In genomic region chr15:88938802-88939485, GRCh38 we compare ENCODE assay signal across 1 cellular context.
TF ChIP-seq lines count a peak whose summit lies in the region.

No MANE protein-coding gene starts in this region.

TF ChIP-seq in K562, 482 proteins besides CTCF, POLR2A, EP300 and RAD21 (continued from another document and continues in another):
- TF ChIP-seq ZBTB5 (IDR thresholded peaks at IDR 0.05): no peak
- peak; percentile 11; the same call in 1 of the 2 replicates for TF ChIP-seq ESRRA (IDR thresholded peaks at IDR 0.05; ENCODE audit: borderline replicate concordance, low read depth)
- peak; percentile 86 for TF ChIP-seq DPF2 (IDR thresholded peaks at IDR 0.05)
- 0 out of 2 replicates have a peak, but pooled peaks have one; percentile 52 for TF ChIP-seq GATAD2B (IDR thresholded peaks at IDR 0.05; ENCODE audit: borderline replicate concordance)
- TF ChIP-seq CLOCK (CRISPR knock-in tag; IDR thresholded peaks at IDR 0.05; ENCODE audit: borderline replicate concordance): no peak
- TF ChIP-seq PHF21A (IDR thresholded peaks at IDR 0.05; ENCODE audit: borderline replicate concordance, low read depth): peak; percentile 92
- 0 out of 2 replicates have a peak, but pooled peaks have one; percentile 44 for TF ChIP-seq TEAD2 (tag; IDR thresholded peaks at IDR 0.05)
- 0 out of 2 replicates have a peak, but pooled peaks have one; percentile 41 for TF ChIP-seq ZBTB7A (IDR thresholded peaks at IDR 0.05; ENCODE audit: borderline replicate concordance, control insufficient read depth, low read depth, low read length)
- TF ChIP-seq ZNF518B (CRISPR knock-in tag; IDR thresholded peaks at IDR 0.05): no peak
- no peak for TF ChIP-seq POU5F1 (IDR thresholded peaks at IDR 0.05; ENCODE audit: borderline replicate concordance, low read depth, low read length, partially characterized antibody)
- no peak for TF ChIP-seq HOXB6 (CRISPR knock-in tag; IDR thresholded peaks at IDR 0.05; ENCODE audit: borderline replicate concordance)
- peak; percentile 22; the same call in 1 of the 2 replicates for TF ChIP-seq KLF16 (IDR thresholded peaks at IDR 0.05)
- no peak for TF ChIP-seq RBM39 (optimal IDR thresholded peaks at IDR 0.05; ENCODE audit: low read depth, low read length)
- TF ChIP-seq CBX1 (IDR thresholded peaks at IDR 0.05; ENCODE audit: low read depth): 0 out of 2 replicates have a peak, but pooled peaks have one; percentile 28
- TF ChIP-seq ZNF589 (CRISPR knock-in tag; IDR thresholded peaks at IDR 0.05; ENCODE audit: low read depth): peak; percentile 97
- TF ChIP-seq HES1 (IDR thresholded peaks at IDR 0.05; ENCODE audit: low read depth): no peak
- TF ChIP-seq HDAC1 (IDR thresholded peaks at IDR 0.05): peak in 1 of 2 experiments; percentile 21; a peak in 1 of 4 replicates
- TF ChIP-seq CCAR2 (IDR thresholded peaks at IDR 0.05; ENCODE audit: low read depth, low read length): no peak
- peak; percentile 75 for TF ChIP-seq CTCFL (IDR thresholded peaks at IDR 0.05; ENCODE audit: borderline replicate concordance, insufficient read depth, low read depth, low read length, poor library complexity, severe bottlenecking)
- TF ChIP-seq GABPB1 (CRISPR knock-in tag; IDR thresholded peaks at IDR 0.05): peak; percentile 63; the same call in 1 of the 2 replicates
- TF ChIP-seq MBD2 (IDR thresholded peaks at IDR 0.05; ENCODE audit: borderline replicate concordance, low read depth): no peak
- TF ChIP-seq PHF8 (IDR thresholded peaks at IDR 0.05; ENCODE audit: borderline replicate concordance, low read length): peak; percentile 25; the same call in 1 of the 2 replicates
- TF ChIP-seq CBX3 (IDR thresholded peaks at IDR 0.05; ENCODE audit: borderline replicate concordance in 1 of 2, low read length in 2 of 2): peak in 1 of 2 experiments; percentile 87; a peak in 2 of 3 replicates
- TF ChIP-seq ZNF584 (CRISPR knock-in tag; IDR thresholded peaks at IDR 0.05; ENCODE audit: low read depth): peak; percentile 91
- peak; percentile 49; the same call in 1 of the 2 replicates for TF ChIP-seq RNF2 (IDR thresholded peaks at IDR 0.05)
- TF ChIP-seq POLR2AphosphoS5 (IDR thresholded peaks at IDR 0.05; ENCODE audit: control insufficient read depth, insufficient read depth, low read depth, low read length): no peak
- no peak for TF ChIP-seq PTBP1 (IDR thresholded peaks at IDR 0.05; ENCODE audit: low read depth, low read length)
- no peak for TF ChIP-seq ETS1 (conservative IDR thresholded peaks at IDR 0.05; ENCODE audit: control insufficient read depth, low read depth, low read length)
- no peak for TF ChIP-seq ZNF232 (CRISPR knock-in tag; IDR thresholded peaks at IDR 0.05)
- TF ChIP-seq ZNF586 (CRISPR knock-in tag; conservative IDR thresholded peaks at IDR 0.05): no peak
- no peak for TF ChIP-seq ZNF184 (CRISPR knock-in tag; IDR thresholded peaks at IDR 0.05)
- TF ChIP-seq IRF1 (CRISPR knock-in tag; IDR thresholded peaks at IDR 0.05; ENCODE audit: borderline replicate concordance): no peak
- no peak for TF ChIP-seq KAT2B (IDR thresholded peaks at IDR 0.05; ENCODE audit: low read depth, low read length)
- TF ChIP-seq SMAD2 (IDR thresholded peaks at IDR 0.05; ENCODE audit: low read depth, low read length): no peak
- TF ChIP-seq ATF3 (IDR thresholded peaks at IDR 0.05): peak; percentile 82
- no peak; the same call in 1 of the 2 replicates for TF ChIP-seq ATF3 (CRISPR knock-in tag; conservative IDR thresholded peaks at IDR 0.05)
- 0 out of 4 replicates have a peak, but pooled peaks have one; percentile 26 to 47 for TF ChIP-seq ETV6 (IDR thresholded peaks at IDR 0.05; ENCODE audit: borderline replicate concordance in 1 of 2, low read depth in 2 of 2, low read length in 1 of 2)
- TF ChIP-seq ETV6 (CRISPR knock-in tag; IDR thresholded peaks at IDR 0.05; ENCODE audit: borderline replicate concordance): no peak
- TF ChIP-seq ZBTB34 (CRISPR knock-in tag; IDR thresholded peaks at IDR 0.05): 0 out of 2 replicates have a peak, but pooled peaks have one; percentile 22
- peak; percentile 55 for TF ChIP-seq TCF3 (CRISPR knock-in tag; IDR thresholded peaks at IDR 0.05)
- peak; percentile 74 for TF ChIP-seq EP400 (IDR thresholded peaks at IDR 0.05)
- peak; percentile 81 for TF ChIP-seq CEBPB (tag; IDR thresholded peaks at IDR 0.05)
- no peak for TF ChIP-seq BMI1 (IDR thresholded peaks at IDR 0.05; ENCODE audit: low read length)
- peak; percentile 95 for TF ChIP-seq DMBX1 (CRISPR knock-in tag; IDR thresholded peaks at IDR 0.05; ENCODE audit: borderline replicate concordance)
- TF ChIP-seq OTX1 (CRISPR knock-in tag; IDR thresholded peaks at IDR 0.05): peak; percentile 66; the same call in 1 of the 2 replicates
- TF ChIP-seq ESRRB (CRISPR knock-in tag; IDR thresholded peaks at IDR 0.05; ENCODE audit: borderline replicate concordance): no peak
- peak; percentile 57; the same call in 1 of the 2 replicates for TF ChIP-seq MBD1 (CRISPR knock-in tag; IDR thresholded peaks at IDR 0.05)
- TF ChIP-seq DDX20 (tag; IDR thresholded peaks at IDR 0.05; ENCODE audit: low read depth): no peak; the same call in 1 of the 2 replicates
